Comparison of ENCODE assay signal across 25 cellular contexts in genomic region chr5:173913686-173914321, GRCh38. TPM values are rescaled to one million over a fixed set of nuclear protein-coding genes. Genes with fewer than 3 reads are reported as not detected.
DNase-seq lines count a peak whose midpoint lies in the region; ATAC-seq, FAIRE-seq and TF ChIP-seq lines count a peak whose summit lies in the region.
"Had no signal": no experiment of that assay in that cellular context is flagged by ENCODE, and none has a peak within 500 bp of the region (broad histone marks: within the 10 kb centered on the region; RNA-seq: fewer than 3 reads in every experiment).

No MANE protein-coding gene starts in this region.

- no peaks in the 10 kb centered on the region for H3K27me3 Mint-ChIP-seq in activated T-cell treated with anti-CD3 and anti-CD28 coated beads, Interleukin-2, amount 50 U/mL, for 24 hours
- H3K27me3 Mint-ChIP-seq: CD4-positive, alpha-beta T cell had no signal

- TF ChIP-seq CTCF in cardiac muscle cell (IDR thresholded peaks at IDR 0.05; ENCODE audit: low read depth, low read length): no peak
- TF ChIP-seq CTCF in thyroid gland (IDR thresholded peaks at IDR 0.05): no peak

- peaks cover 12% of the 10 kb centered on the region for H3K4me1 Mint-ChIP-seq in activated T-cell treated with anti-CD3 and anti-CD28 coated beads, Interleukin-2, amount 50 U/mL, for 24 hours (ENCODE audit: low read depth)

- no peak for ATAC-seq in left ventricle myocardium superior
- ATAC-seq: activated naive CD4-positive, alpha-beta T cell treated with anti-CD3 and anti-CD28 coated beads, Interleukin-2, amount 50 U/mL, for 72 hours had no signal

- H3K36me3 Mint-ChIP-seq in activated T-cell treated with anti-CD3 and anti-CD28 coated beads, Interleukin-2, amount 50 U/mL, for 24 hours (ENCODE audit: low read depth): peaks cover 21% of the 10 kb centered on the region
- H3K36me3 Mint-ChIP-seq: activated naive CD4-positive, alpha-beta T cell treated with anti-CD3 and anti-CD28 coated beads, Interleukin-2, amount 50 U/mL, for 72 hours had no signal

- intact Hi-C loops in left ventricle myocardium superior (cut with micrococcal nuclease) (no loop called here), thyroid gland (cut with DNase I) (no loop called here)

- H3K27ac ChIP-seq in cardiac muscle cell: peak overlapping the region; percentile 93
- H3K27ac ChIP-seq in thyroid gland: peak overlapping the region in 2 of 3 donors; percentile 44 to 79
- H3K27ac ChIP-seq: breast epithelium, tibial artery had no signal

- no peaks in the 10 kb centered on the region for H3K9me3 Mint-ChIP-seq in activated T-cell treated with anti-CD3 and anti-CD28 coated beads, Interleukin-2, amount 50 U/mL, for 24 hours
- H3K9me3 Mint-ChIP-seq: activated naive CD4-positive, alpha-beta T cell treated with anti-CD3 and anti-CD28 coated beads, Interleukin-2, amount 50 U/mL, for 72 hours; CD4-positive, alpha-beta T cell; endodermal cell; nephron had no signal

- no peaks in the 10 kb centered on the region for H3K9me3 ChIP-seq in cardiac muscle cell (ENCODE audit: low read depth)
- H3K9me3 ChIP-seq in thyroid gland: no peaks in the 10 kb centered on the region
- H3K9me3 ChIP-seq: breast epithelium, sigmoid colon, tibial artery had no signal

- 76 to 82% methylated on average over 4 of the region's 4 CpGs for WGBS in thyroid gland, 2 donors

- H3K4me1 ChIP-seq in cardiac muscle cell (ENCODE audit: low read depth) (peaks cover 55% of the 10 kb centered on the region), thyroid gland (peaks cover 63 to 72% of the 10 kb centered on the region in 2 donors)

- no peak overlapping the region for H3K4me3 Mint-ChIP-seq in activated T-cell treated with anti-CD3 and anti-CD28 coated beads, Interleukin-2, amount 50 U/mL, for 24 hours
- H3K4me3 Mint-ChIP-seq: CD4-positive, alpha-beta T cell; endodermal cell; nephron had no signal

- H3K36me3 ChIP-seq in cardiac muscle cell: no peaks in the 10 kb centered on the region
- no peaks in the 10 kb centered on the region for H3K36me3 ChIP-seq in thyroid gland
- H3K36me3 ChIP-seq: breast epithelium had no signal

- no peak for TF ChIP-seq POLR2A in thyroid gland (IDR thresholded peaks at IDR 0.05)

- DNase-seq in cardiac muscle cell (ENCODE audit: low read depth in 1 of 2, low spot score in 1 of 2): no peak
- DNase-seq in left ventricle myocardium superior: no peak
- DNase-seq in SK-N-DZ (ENCODE audit: low spot score): peak; percentile 23
- DNase-seq in thyroid gland: no peak
- DNase-seq in activated T-cell treated with anti-CD3 and anti-CD28 coated beads, Interleukin-2, amount 50 U/mL, for 24 hours: no peak
- DNase-seq in DMS53 (lab: John Stamatoyannopoulos, UW): no peak
- no peak for DNase-seq in HK-2 (ENCODE audit: unreplicated experiment)
- DNase-seq: activated CD4-positive, alpha-beta T cell treated with anti-CD3 and anti-CD28 coated beads, Interleukin-2, amount 50 U/mL, for 1 hour; activated T-cell treated with anti-CD3 and anti-CD28 coated beads, Interleukin-2, amount 50 U/mL, for 1 hour; CD4-positive, alpha-beta T cell; DND-41; endodermal cell; H7; mammary epithelial cell; NCI-H2081; sigmoid colon; stimulated activated CD4-positive, alpha-beta T cell treated with anti-CD3 and anti-CD28 coated beads, Interleukin-2, amount 100 ng/mL, for 48 hours; T1000; tibial artery had no signal

- no peak overlapping the region for H3K27ac Mint-ChIP-seq in activated T-cell treated with anti-CD3 and anti-CD28 coated beads, Interleukin-2, amount 50 U/mL, for 24 hours
- H3K27ac Mint-ChIP-seq: activated naive CD4-positive, alpha-beta T cell treated with anti-CD3 and anti-CD28 coated beads, Interleukin-2, amount 50 U/mL, for 72 hours; CD4-positive, alpha-beta T cell; endodermal cell; nephron had no signal

- FAIRE-seq in islet of Langerhans (lab: Jason Lieb, UNC): peak; percentile 79
- FAIRE-seq: A204.1, HTR-8/SVneo had no signal

- no peak overlapping the region for H3K4me3 ChIP-seq in cardiac muscle cell
- H3K4me3 ChIP-seq in thyroid gland (replicated peaks in 1 of 3): no peak overlapping the region
- H3K4me3 ChIP-seq: breast epithelium, sigmoid colon, tibial artery had no signal

- no peaks in the 10 kb centered on the region for H3K27me3 ChIP-seq in cardiac muscle cell
- no peaks in the 10 kb centered on the region for H3K27me3 ChIP-seq in thyroid gland
- H3K27me3 ChIP-seq: breast epithelium, sigmoid colon, tibial artery had no signal

RNA-seq across cellular contexts. Expression of gene CPEB4, which starts 25.7 kb away (rescaled TPM):
- total RNA-seq in cardiac muscle cell (52.9 and 65.2 TPM in 2 replicates), left ventricle myocardium superior (125 TPM), thyroid gland (10 to 100 TPM; 51.5 to 69.5 (median 66.1) TPM)
- polyA plus RNA-seq in cardiac muscle cell: 23.8 and 33.6 TPM in 2 replicates
- polyA plus RNA-seq in SK-N-DZ (2014; cell fraction: cytosol; rRNA removed): 11.3 and 13.5 TPM in 2 replicates
- polyA plus RNA-seq in SK-N-DZ (2014; cell fraction: nucleus; rRNA removed): 6.8 and 8.3 TPM in 2 replicates
